In the genomic region with DNA sequence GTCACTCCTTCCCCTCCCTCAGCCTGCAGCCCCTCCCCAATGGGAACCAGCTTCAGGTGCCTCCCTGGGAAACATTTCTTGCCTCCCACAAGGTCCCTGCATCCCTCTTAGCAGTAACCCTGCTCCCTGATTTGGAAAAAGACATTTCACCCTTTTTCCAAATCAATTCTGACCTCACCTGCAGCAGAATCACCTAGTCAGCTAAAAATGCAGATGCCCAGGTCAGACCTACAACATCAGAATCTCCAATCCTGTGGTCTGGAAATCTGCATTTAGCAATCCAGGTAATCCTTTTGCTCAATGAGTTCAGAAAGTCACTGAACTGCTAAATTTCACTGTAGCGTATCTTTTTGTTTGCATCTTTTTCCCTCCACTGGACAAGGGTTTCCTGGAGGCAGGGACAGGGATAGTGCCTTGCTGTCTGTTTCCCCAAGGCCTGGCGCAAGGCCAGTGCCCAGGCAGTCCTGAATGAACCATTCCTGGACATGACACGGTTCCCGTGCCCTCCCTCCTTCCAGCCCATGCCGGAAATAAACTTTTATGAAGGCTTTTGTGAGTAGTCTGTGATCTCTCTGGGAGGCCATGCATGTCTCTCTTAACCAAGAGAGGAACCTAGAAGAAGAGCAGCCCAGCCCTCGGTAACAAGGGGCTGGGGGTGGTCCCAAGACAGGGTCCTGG, we compare ENCODE assay signal across 10 cellular contexts. TPM values are rescaled to one million over a fixed set of nuclear protein-coding genes. Genes with fewer than 3 reads are reported as not detected.
DNase-seq lines count a peak whose midpoint lies in the region.
"Had no signal": no experiment of that assay in that cellular context is flagged by ENCODE, and none has a peak within 500 bp of the region (broad histone marks: within the 10 kb centered on the region; RNA-seq: fewer than 3 reads in every experiment).

No MANE protein-coding gene starts in this region.

- H3K27me3 ChIP-seq in BLaER1 = no peaks in the 10 kb centered on the region

- peak; percentile 35 for DNase-seq in NCI-H69 (lab: John Stamatoyannopoulos, UW)
- peak; percentile 78 for DNase-seq in epidermal melanocyte (ENCODE audit: insufficient read length, low spot score)
- DNase-seq in myocyte (ENCODE audit: low read depth) = peak; percentile 89
- no peak for DNase-seq in amniotic stem cell (lab: John Stamatoyannopoulos, UW)
- DNase-seq in NCI-H1092 (lab: John Stamatoyannopoulos, UW) = no peak
- DNase-seq in stimulated activated CD4-positive, alpha-beta T cell treated with anti-CD3 and anti-CD28 coated beads, Interleukin-4, amount 100 ng/mL, for 24 hours = no peak
- no peak for DNase-seq in activated CD8-positive, alpha-beta memory T cell treated with anti-CD3 and anti-CD28 coated beads for 24 hours
- DNase-seq: activated CD4-positive, CD25-positive, alpha-beta regulatory T cell; NCI-H345 had no signal

- no peaks in the 10 kb centered on the region for H3K9me3 ChIP-seq in BLaER1

- peak overlapping the region; percentile 87 for H3K4me2 ChIP-seq in BLaER1

- H4K20me1 ChIP-seq in BLaER1 = no peaks in the 10 kb centered on the region

- peaks cover 48% of the 10 kb centered on the region for H3K4me1 ChIP-seq in BLaER1

- H3K9ac ChIP-seq in BLaER1 = no peak overlapping the region

- peak overlapping the region; percentile 48; the same call in 1 of the 2 replicates for H3K27ac ChIP-seq in BLaER1

- H3K36me3 ChIP-seq in BLaER1 = no peaks in the 10 kb centered on the region

- no peak overlapping the region for H3K4me3 ChIP-seq in BLaER1

RNA-seq across cellular contexts. Expression of gene COL13A1, which starts 44.0 kb away (rescaled TPM):
- total RNA-seq in myocyte = 17.3 and 31.0 TPM in 2 replicates
- 3.4 TPM for polyA plus RNA-seq in myocyte (2012)

Comparison
In these comparisons a context has a peak if more than half of its experiments do, and no peak if none do; other contexts are left out.
1. DNase-seq: peak in NCI-H69 (single experiment), epidermal melanocyte (single experiment) and myocyte (single experiment); none in amniotic stem cell (single experiment), NCI-H1092 (single experiment), stimulated activated CD4-positive, alpha-beta T cell treated with anti-CD3 and anti-CD28 coated beads, Interleukin-4, amount 100 ng/mL, for 24 hours (single experiment) and activated CD8-positive, alpha-beta memory T cell treated with anti-CD3 and anti-CD28 coated beads for 24 hours (single experiment).